Comparison of ENCODE assay signal across 23 cellular contexts in genomic region chr6:116201538-116201937, GRCh38. TPM values are rescaled to one million over a fixed set of nuclear protein-coding genes. Genes with fewer than 3 reads are reported as not detected.
DNase-seq lines count a peak whose midpoint lies in the region; ATAC-seq and TF ChIP-seq lines count a peak whose summit lies in the region.
"Had no signal": no experiment of that assay in that cellular context is flagged by ENCODE, and none has a peak within 500 bp of the region (broad histone marks: within the 10 kb centered on the region; RNA-seq: fewer than 3 reads in every experiment).

No MANE protein-coding gene starts in this region.

- H3K79me1 ChIP-seq in IMR-90 (ENCODE audit: low read depth in 1 of 2, low read length in 2 of 2) = no peaks in the 10 kb centered on the region

- H4K20me1 ChIP-seq in IMR-90 (ENCODE audit: insufficient read depth, low read length) = no peaks in the 10 kb centered on the region
- no peaks in the 10 kb centered on the region for H4K20me1 ChIP-seq in MM.1S (ENCODE audit: insufficient read depth, low read length)
- H4K20me1 ChIP-seq: BLaER1 had no signal

- H3K79me2 ChIP-seq in MM.1S (ENCODE audit: low read length) = no peaks in the 10 kb centered on the region

- no peaks in the 10 kb centered on the region; the same call in 1 of the 2 replicates for H3K36me3 ChIP-seq in IMR-90 (ENCODE audit: control insufficient read depth, insufficient read depth, low read length)
- H3K36me3 ChIP-seq in MM.1S (replicated peaks; ENCODE audit: insufficient read depth, low read length) = no peaks in the 10 kb centered on the region
- H3K36me3 ChIP-seq: BE2C, BLaER1 had no signal

- CTCF ChIA-PET in IMR-90 (lab: Yijun Ruan, JAX) = no interaction called here

- no peak overlapping the region for H3K56ac ChIP-seq in IMR-90 (ENCODE audit: extremely low read depth, insufficient read depth, low read length)

- TF ChIP-seq RAD21 in IMR-90 (IDR thresholded peaks at IDR 0.05; ENCODE audit: low read length) = no peak

- H3K9me3 ChIP-seq in IMR-90 (ENCODE audit: control insufficient read depth, insufficient read depth, low read length) (no peaks in the 10 kb centered on the region), MM.1S (replicated peaks; ENCODE audit: insufficient read depth, low read length) (no peaks in the 10 kb centered on the region)
- H3K9me3 ChIP-seq: BE2C, BLaER1 had no signal

- no peak overlapping the region; the same call in 1 of the 2 replicates for H3K18ac ChIP-seq in IMR-90 (ENCODE audit: low read depth, low read length)

- 0 out of 2 replicates have a peak overlapping the region, but pooled peaks have one; percentile 48 for H2AK5ac ChIP-seq in IMR-90 (ENCODE audit: low read depth, low read length)

- H2BK20ac ChIP-seq in IMR-90 (ENCODE audit: low read depth, low read length) = no peak overlapping the region

- no peak overlapping the region for H4K91ac ChIP-seq in IMR-90 (ENCODE audit: insufficient read depth, low read depth, low read length)

- H3K4ac ChIP-seq in IMR-90 (ENCODE audit: low read depth, low read length) = no peak overlapping the region

- no TSS peak for BruUV-seq in IMR-90 (replicated peaks; lab: Mats Ljungman, UMichigan)

- H3K4me2 ChIP-seq in IMR-90 (ENCODE audit: low read depth, low read length) (no peak overlapping the region), MM.1S (ENCODE audit: low read depth, low read length) (peak overlapping the region; percentile 30)
- H3K4me2 ChIP-seq: BLaER1 had no signal

- H3K9ac ChIP-seq in IMR-90 (ENCODE audit: low read depth, low read length) (no peak overlapping the region), MM.1S (ENCODE audit: low read length) (no peak overlapping the region)
- H3K9ac ChIP-seq: BLaER1 had no signal

- no peak overlapping the region for H3K4me3 ChIP-seq in IMR-90 (ENCODE audit: insufficient read depth, low read depth, low read length)
- H3K4me3 ChIP-seq in MM.1S (ENCODE audit: low read length) = no peak overlapping the region
- H3K4me3 ChIP-seq: BLaER1, GM12878 had no signal

- H3K27ac ChIP-seq in IMR-90 (ENCODE audit: insufficient read depth, low read length) (no peak overlapping the region), MM.1S (ENCODE audit: low read length) (peak overlapping the region; percentile 49; the same call in 1 of the 2 replicates)
- H3K27ac ChIP-seq: BLaER1 had no signal

- H3K14ac ChIP-seq in IMR-90 (replicated peaks; ENCODE audit: low read depth, low read length) = no peak overlapping the region

- H2AK9ac ChIP-seq in IMR-90 (replicated peaks; ENCODE audit: low read depth, low read length, poor library complexity) = no peak overlapping the region

- H3K4me1 ChIP-seq in IMR-90 (ENCODE audit: control insufficient read depth, insufficient read depth, low read length) (peaks cover 4% of the 10 kb centered on the region), MM.1S (ENCODE audit: low read length) (peaks cover 50% of the 10 kb centered on the region)

- intact Hi-C loops in Right ventricle myocardium superior (cut with DNase I) = no loop called here
- intact Hi-C loops in Right ventricle myocardium inferior (cut with DNase I) = no loop called here
- intact Hi-C loops in IMR-90 (cut with micrococcal nuclease) = loop anchor here (10.0 kb wide), 1 partner anchor 187 kb away; no protein-coding TSS in a partner anchor
- intact Hi-C loops in head of caudate nucleus (cut with DNase I) = no loop called here

- in situ Hi-C loops in IMR-90 (cut with MboI; ENCODE audit: low sequenced_read_pairs) = no loop called here

- no peaks in the 10 kb centered on the region for H3K9me2 ChIP-seq in MM.1S (replicated peaks; ENCODE audit: insufficient read depth, low read length)

- H3K23ac ChIP-seq in IMR-90 (ENCODE audit: low read depth, low read length) = no peak overlapping the region

- H4K5ac ChIP-seq in IMR-90 (ENCODE audit: low read depth, low read length) = no peak overlapping the region

- H3K27me3 ChIP-seq in IMR-90 (ENCODE audit: control insufficient read depth, insufficient read depth, low read length) = no peaks in the 10 kb centered on the region
- H3K27me3 ChIP-seq in MM.1S (replicated peaks; ENCODE audit: insufficient read depth, low read length) = no peaks in the 10 kb centered on the region
- H3K27me3 ChIP-seq: BE2C, BLaER1 had no signal

- DNase-seq in Right ventricle myocardium superior = no peak
- DNase-seq in Right ventricle myocardium inferior (ENCODE audit: missing footprints) = no peak
- DNase-seq in IMR-90 = no peak
- DNase-seq in MM.1S = no peak
- DNase-seq in iPS-NIHi11 (ENCODE audit: low spot score) = no peak
- DNase-seq in head of caudate nucleus = no peak
- DNase-seq: 8988T; ACHN; BE2C; C1 segment of cervical spinal cord; CD4-positive, alpha-beta memory T cell; CD4-positive, CD25-positive, alpha-beta regulatory T cell; CD8-positive, alpha-beta memory T cell; COR-L47; DMS 273 treated with DMSO at 0.1 percent for 48 hours; DMS153; DMS53; DMS79; DND-41; EL; GDM1 had no signal

- no peak overlapping the region for H2BK120ac ChIP-seq in IMR-90 (ENCODE audit: low read depth, low read length)

- ATAC-seq in Right ventricle myocardium superior (ENCODE audit: poor library complexity) (peak; percentile 44), Right ventricle myocardium inferior (no peak), IMR-90 (ENCODE audit: low read depth) (no peak)
- ATAC-seq: GM12878 had no signal

- H2BK5ac ChIP-seq in IMR-90 (ENCODE audit: low read depth, low read length, poor library complexity, severe bottlenecking) = no peak overlapping the region

- TF ChIP-seq CTCF in IMR-90 (conservative IDR thresholded peaks at IDR 0.05; ENCODE audit: low read depth, low read length) (no peak), MM.1S (IDR thresholded peaks at IDR 0.05; ENCODE audit: low read length) (no peak)

- no peak for TF ChIP-seq POLR2A in IMR-90 (IDR thresholded peaks at IDR 0.05; ENCODE audit: low read depth, low read length)

- dilution Hi-C loops in IMR-90 (cut with HindIII; ENCODE audit: low sequenced_read_pairs, unreplicated experiment) = no loop called here

- H4K8ac ChIP-seq in IMR-90 (ENCODE audit: low read depth in 2 of 2, low read length in 2 of 2) = no peak overlapping the region

- no peaks in the 10 kb centered on the region; the same call in 1 of the 2 replicates for H3K9me1 ChIP-seq in IMR-90 (ENCODE audit: insufficient read depth, low read length)

- no peak overlapping the region for H2BK15ac ChIP-seq in IMR-90 (ENCODE audit: low read depth, low read length)

- peaks cover 22% of the 10 kb centered on the region for H3F3A ChIP-seq in MM.1S (ENCODE audit: insufficient read depth, low read length)

- POLR2A ChIA-PET in IMR-90 (lab: Charles Lee; ENCODE audit: unreplicated experiment) = no interaction called here

- H2AFZ ChIP-seq in IMR-90 (replicated peaks; ENCODE audit: low read length, poor library complexity) (no peak overlapping the region), MM.1S (ENCODE audit: low read length) (no peak overlapping the region)

- WGBS in IMR-90 (ENCODE audit: extremely low coverage in 2 of 2, insufficient read length in 1 of 2), 2 experiments = no CpG with 5 or more reads among the region's 2 CpGs

TF ChIP-seq in IMR-90, 13 proteins besides CTCF, POLR2A, EP300 and RAD21:
- TF ChIP-seq RCOR1 (IDR thresholded peaks at IDR 0.05; ENCODE audit: insufficient replicate concordance, low read length) (no peak), CEBPB (IDR thresholded peaks at IDR 0.05; ENCODE audit: low read depth, low read length) (no peak), ELK1 (IDR thresholded peaks at IDR 0.05; ENCODE audit: borderline replicate concordance, low read depth, low read length) (no peak)

RNA-seq across cellular contexts. Expression of gene TSPYL4, which starts 52.3 kb away (rescaled TPM):
- total RNA-seq in Right ventricle myocardium superior (26.0 TPM), Right ventricle myocardium inferior (27.4 TPM), IMR-90 (2012; rRNA removed) (22.0 and 23.1 TPM in 2 replicates)
- polyA plus RNA-seq in IMR-90 (2012; rRNA removed) = 29.0 and 29.9 TPM in 2 replicates
- polyA plus RNA-seq in IMR-90 (2012; cell fraction: cytosol; rRNA removed) = 11.5 and 20.0 TPM in 2 replicates
- polyA plus RNA-seq in IMR-90 (2012; cell fraction: nucleus; rRNA removed; ENCODE audit: low replicate concordance) = 21.8 and 63.1 TPM in 2 replicates
